38 cellular contexts compared by ENCODE assay signal in genomic region chrX:27796640-27797257, GRCh38. TPM values are rescaled to one million over a fixed set of nuclear protein-coding genes. Genes with fewer than 3 reads are reported as not detected.
"Had no signal": no experiment of that assay in that cellular context is flagged by ENCODE, and none has a peak within 500 bp of the region (broad histone marks: within the 10 kb centered on the region; RNA-seq: fewer than 3 reads in every experiment).

No MANE protein-coding gene starts in this region.

- H3K36me3 Mint-ChIP-seq: activated CD4-positive, alpha-beta memory T cell treated with anti-CD3 and anti-CD28 coated beads for 36 hours; activated naive CD4-positive, alpha-beta T cell treated with anti-CD3 and anti-CD28 coated beads, Interleukin-2, amount 10 ng/mL, durations not matched to agents 7 days and 5 days; activated naive CD4-positive, alpha-beta T cell treated with anti-CD3 and anti-CD28 coated beads, Interleukin-2, amount 50 U/mL, for 24 hours; activated naive CD8-positive, alpha-beta T cell; activated naive CD8-positive, alpha-beta T cell treated with anti-CD3 and anti-CD28 coated beads, Interleukin-2, amount 10 ng/mL, durations not matched to agents 7 days and 5 days had no signal

- H3K4me1 ChIP-seq: ascending aorta, body of pancreas, breast epithelium had no signal

- H3K4me3 Mint-ChIP-seq: activated B cell treated with CpG ODN at 0.5 μM for 24 hours; activated CD4-positive, alpha-beta memory T cell treated with anti-CD3 and anti-CD28 coated beads for 36 hours; activated CD4-positive, alpha-beta T cell treated with anti-CD3 and anti-CD28 coated beads, Interleukin-2, amount 10 ng/mL, durations not matched to agents 24 days and 14 days; activated CD8-positive, alpha-beta T cell treated with anti-CD3 and anti-CD28 coated beads for 36 hours; activated naive CD4-positive, alpha-beta T cell treated with anti-CD3 and anti-CD28 coated beads, Interleukin-2, amount 10 ng/mL, durations not matched to agents 7 days and 5 days; activated naive CD4-positive, alpha-beta T cell treated with anti-CD3 and anti-CD28 coated beads, Interleukin-2, amount 50 U/mL, for 24 hours; activated naive CD8-positive, alpha-beta T cell; activated naive CD8-positive, alpha-beta T cell treated with anti-CD3 and anti-CD28 coated beads, Interleukin-2, amount 10 ng/mL, durations not matched to agents 7 days and 5 days; activated naive CD8-positive, alpha-beta T cell treated with anti-CD3 and anti-CD28 coated beads, Interleukin-2, amount 50 U/mL, for 24 hours; activated T-cell treated with anti-CD3 and anti-CD28 coated beads, Interleukin-2, amount 50 U/mL, for 24 hours; T-helper 1 cell treated with Interleukin-12 subunit alpha and Interleukin-12 subunit beta and Interleukin-4 antibody, amounts not matched to agents 30 μg/mL and 1 μg/mL, for 36 hours; T-helper 2 cell treated with Interferon-gamma antibody and Interleukin-4, amounts not matched to agents 5 μg/mL and 100 μg/mL, for 36 hours had no signal

- H3K36me3 ChIP-seq: ascending aorta, brain microvascular endothelial cell, breast epithelium had no signal

- H3K4me3 ChIP-seq: ascending aorta, body of pancreas, breast epithelium had no signal

- FAIRE-seq: TTC549 had no signal

- H3K27me3 Mint-ChIP-seq: activated B cell treated with CpG ODN at 0.5 μM for 24 hours; activated CD4-positive, alpha-beta memory T cell treated with anti-CD3 and anti-CD28 coated beads for 36 hours; activated CD4-positive, alpha-beta T cell treated with anti-CD3 and anti-CD28 coated beads, Interleukin-2, amount 10 ng/mL, durations not matched to agents 24 days and 14 days; activated CD8-positive, alpha-beta T cell treated with anti-CD3 and anti-CD28 coated beads for 36 hours; activated naive CD4-positive, alpha-beta T cell treated with anti-CD3 and anti-CD28 coated beads, Interleukin-2, amount 10 ng/mL, durations not matched to agents 7 days and 5 days; activated naive CD4-positive, alpha-beta T cell treated with anti-CD3 and anti-CD28 coated beads, Interleukin-2, amount 50 U/mL, for 24 hours; activated naive CD8-positive, alpha-beta T cell; activated naive CD8-positive, alpha-beta T cell treated with anti-CD3 and anti-CD28 coated beads, Interleukin-2, amount 10 ng/mL, durations not matched to agents 7 days and 5 days; activated naive CD8-positive, alpha-beta T cell treated with anti-CD3 and anti-CD28 coated beads, Interleukin-2, amount 50 U/mL, for 24 hours had no signal

- ATAC-seq: activated CD8-positive, alpha-beta T cell treated with anti-CD3 and anti-CD28 coated beads for 36 hours; activated naive CD8-positive, alpha-beta T cell treated with anti-CD3 and anti-CD28 coated beads, Interleukin-2, amount 50 U/mL, for 24 hours; body of pancreas had no signal

- DNase-seq: activated B cell treated with CpG ODN at 0.5 μM for 24 hours; activated CD4-positive, alpha-beta memory T cell treated with anti-CD3 and anti-CD28 coated beads for 36 hours; activated CD4-positive, alpha-beta T cell treated with anti-CD3 and anti-CD28 coated beads for 4 hours; activated CD4-positive, alpha-beta T cell treated with anti-CD3 and anti-CD28 coated beads, Interleukin-2, amount 10 ng/mL, durations not matched to agents 24 days and 14 days; activated CD4-positive, alpha-beta T cell treated with anti-CD3 and anti-CD28 coated beads, Interleukin-2, amount 50 U/mL, for 1 hour; activated CD4-positive, alpha-beta T cell treated with anti-CD3 and anti-CD28 coated beads, Interleukin-2, amount 50 U/mL, for 4 hours; activated CD4-positive, CD25-positive, alpha-beta regulatory T cell treated with anti-CD3 and anti-CD28 coated beads, Interleukin-2, amount 50 U/mL, for 72 hours; activated CD8-positive, alpha-beta memory T cell treated with anti-CD3 and anti-CD28 coated beads, Interleukin-2, amount 50 U/mL, for 48 hours; activated CD8-positive, alpha-beta T cell treated with anti-CD3 and anti-CD28 coated beads for 36 hours; activated effector memory CD4-positive, alpha-beta T cell treated with Interleukin-2 at 50 U/mL for 16 hours; activated gamma-delta T cell; activated naive CD4-positive, alpha-beta T cell treated with anti-CD3 and anti-CD28 coated beads, Interleukin-2, amount 10 ng/mL, durations not matched to agents 7 days and 5 days; activated naive CD4-positive, alpha-beta T cell treated with Interleukin-2 at 50 U/mL for 16 hours; activated naive CD8-positive, alpha-beta T cell treated with anti-CD3 and anti-CD28 coated beads, Interleukin-2, amount 10 ng/mL, durations not matched to agents 7 days and 5 days; activated naive CD8-positive, alpha-beta T cell treated with anti-CD3 and anti-CD28 coated beads, Interleukin-2, amount 50 U/mL, for 24 hours; activated T-cell treated with anti-CD3 and anti-CD28 coated beads, Interleukin-2, amount 50 U/mL, for 24 hours; activated T-cell treated with anti-CD3 and anti-CD28 coated beads, Interleukin-2, amount 50 U/mL, for 48 hours; amygdala; anterior cingulate cortex; body of pancreas; brain microvascular endothelial cell; central memory CD4-positive, alpha-beta T cell; T-helper 1 cell; T-helper 2 cell; T-helper 9 cell had no signal

- H3K27ac Mint-ChIP-seq: activated B cell treated with CpG ODN at 0.5 μM for 24 hours; activated CD4-positive, alpha-beta memory T cell treated with anti-CD3 and anti-CD28 coated beads for 36 hours; activated CD4-positive, alpha-beta T cell treated with anti-CD3 and anti-CD28 coated beads, Interleukin-2, amount 10 ng/mL, durations not matched to agents 24 days and 14 days; activated CD8-positive, alpha-beta T cell treated with anti-CD3 and anti-CD28 coated beads for 36 hours; activated naive CD4-positive, alpha-beta T cell treated with anti-CD3 and anti-CD28 coated beads, Interleukin-2, amount 10 ng/mL, durations not matched to agents 7 days and 5 days; activated naive CD4-positive, alpha-beta T cell treated with anti-CD3 and anti-CD28 coated beads, Interleukin-2, amount 50 U/mL, for 24 hours; activated naive CD8-positive, alpha-beta T cell; activated naive CD8-positive, alpha-beta T cell treated with anti-CD3 and anti-CD28 coated beads, Interleukin-2, amount 10 ng/mL, durations not matched to agents 7 days and 5 days; activated naive CD8-positive, alpha-beta T cell treated with anti-CD3 and anti-CD28 coated beads, Interleukin-2, amount 50 U/mL, for 24 hours; activated T-cell treated with anti-CD3 and anti-CD28 coated beads, Interleukin-2, amount 50 U/mL, for 24 hours; activated T-helper 2 cell treated with anti-CD3 and anti-CD28 coated beads, Interferon-gamma antibody, Interleukin-2, Interleukin-4, amounts not matched to agents 10 μg/mL and 5 μg/mL and 100 μg/mL, durations not matched to agents 14 hours and 24 hours and 36 hours; T-helper 1 cell treated with Interleukin-12 subunit alpha and Interleukin-12 subunit beta and Interleukin-4 antibody, amounts not matched to agents 30 μg/mL and 1 μg/mL, for 36 hours; T-helper 2 cell treated with Interferon-gamma antibody and Interleukin-4, amounts not matched to agents 5 μg/mL and 100 μg/mL, for 36 hours had no signal

- H3K9me3 Mint-ChIP-seq: activated B cell treated with CpG ODN at 0.5 μM for 24 hours; activated CD4-positive, alpha-beta memory T cell treated with anti-CD3 and anti-CD28 coated beads for 36 hours; activated CD4-positive, alpha-beta T cell treated with anti-CD3 and anti-CD28 coated beads, Interleukin-2, amount 10 ng/mL, durations not matched to agents 24 days and 14 days; activated CD8-positive, alpha-beta T cell treated with anti-CD3 and anti-CD28 coated beads for 36 hours; activated naive CD4-positive, alpha-beta T cell treated with anti-CD3 and anti-CD28 coated beads, Interleukin-2, amount 10 ng/mL, durations not matched to agents 7 days and 5 days; activated naive CD4-positive, alpha-beta T cell treated with anti-CD3 and anti-CD28 coated beads, Interleukin-2, amount 50 U/mL, for 24 hours; activated naive CD8-positive, alpha-beta T cell treated with anti-CD3 and anti-CD28 coated beads, Interleukin-2, amount 10 ng/mL, durations not matched to agents 7 days and 5 days; activated naive CD8-positive, alpha-beta T cell treated with anti-CD3 and anti-CD28 coated beads, Interleukin-2, amount 50 U/mL, for 24 hours; activated T-helper 2 cell treated with anti-CD3 and anti-CD28 coated beads, Interferon-gamma antibody, Interleukin-2, Interleukin-4, amounts not matched to agents 10 μg/mL and 5 μg/mL and 100 μg/mL, durations not matched to agents 14 hours and 24 hours and 36 hours; T-helper 1 cell treated with Interleukin-12 subunit alpha and Interleukin-12 subunit beta and Interleukin-4 antibody, amounts not matched to agents 30 μg/mL and 1 μg/mL, for 36 hours; T-helper 2 cell treated with Interferon-gamma antibody and Interleukin-4, amounts not matched to agents 5 μg/mL and 100 μg/mL, for 36 hours had no signal

- H3K27me3 ChIP-seq: ascending aorta, body of pancreas, brain microvascular endothelial cell, breast epithelium had no signal

- H3K4me1 Mint-ChIP-seq: activated B cell treated with CpG ODN at 0.5 μM for 24 hours; activated CD4-positive, alpha-beta T cell treated with anti-CD3 and anti-CD28 coated beads, Interleukin-2, amount 10 ng/mL, durations not matched to agents 24 days and 14 days; activated naive CD4-positive, alpha-beta T cell treated with anti-CD3 and anti-CD28 coated beads, Interleukin-2, amount 10 ng/mL, durations not matched to agents 7 days and 5 days; activated naive CD4-positive, alpha-beta T cell treated with anti-CD3 and anti-CD28 coated beads, Interleukin-2, amount 50 U/mL, for 24 hours; activated naive CD8-positive, alpha-beta T cell treated with anti-CD3 and anti-CD28 coated beads, Interleukin-2, amount 10 ng/mL, durations not matched to agents 7 days and 5 days; activated naive CD8-positive, alpha-beta T cell treated with anti-CD3 and anti-CD28 coated beads, Interleukin-2, amount 50 U/mL, for 24 hours had no signal

- H3K27ac ChIP-seq: ascending aorta, body of pancreas, brain microvascular endothelial cell, breast epithelium, VCaP had no signal

- H3K9me3 ChIP-seq: ascending aorta, body of pancreas, breast epithelium had no signal

RNA-seq across cellular contexts. Expression of gene MAGEB10, which starts 11.0 kb away (rescaled TPM):
- total RNA-seq: activated B cell treated with CpG ODN at 0.5 μM for 24 hours; activated CD4-positive, alpha-beta memory T cell treated with anti-CD3 and anti-CD28 coated beads for 36 hours; activated CD4-positive, alpha-beta T cell treated with anti-CD3 and anti-CD28 coated beads, Interleukin-2, amount 10 ng/mL, durations not matched to agents 24 days and 14 days; activated CD8-positive, alpha-beta memory T cell treated with anti-CD3 and anti-CD28 coated beads for 36 hours; activated CD8-positive, alpha-beta T cell treated with anti-CD3 and anti-CD28 coated beads for 36 hours; activated naive CD8-positive, alpha-beta T cell treated with anti-CD3 and anti-CD28 coated beads, Interleukin-2, amount 10 ng/mL, durations not matched to agents 7 days and 5 days; activated T-helper 2 cell treated with anti-CD3 and anti-CD28 coated beads, Interferon-gamma antibody, Interleukin-2, Interleukin-4, amounts not matched to agents 10 μg/mL and 5 μg/mL and 100 μg/mL, durations not matched to agents 14 hours and 24 hours and 36 hours; ascending aorta; body of pancreas; breast epithelium; cardiac septum; cerebellum had no signal
- polyA plus RNA-seq: adipose tissue had no signal
